Comparison of ENCODE assay signal across 9 cellular contexts in the genomic region with DNA sequence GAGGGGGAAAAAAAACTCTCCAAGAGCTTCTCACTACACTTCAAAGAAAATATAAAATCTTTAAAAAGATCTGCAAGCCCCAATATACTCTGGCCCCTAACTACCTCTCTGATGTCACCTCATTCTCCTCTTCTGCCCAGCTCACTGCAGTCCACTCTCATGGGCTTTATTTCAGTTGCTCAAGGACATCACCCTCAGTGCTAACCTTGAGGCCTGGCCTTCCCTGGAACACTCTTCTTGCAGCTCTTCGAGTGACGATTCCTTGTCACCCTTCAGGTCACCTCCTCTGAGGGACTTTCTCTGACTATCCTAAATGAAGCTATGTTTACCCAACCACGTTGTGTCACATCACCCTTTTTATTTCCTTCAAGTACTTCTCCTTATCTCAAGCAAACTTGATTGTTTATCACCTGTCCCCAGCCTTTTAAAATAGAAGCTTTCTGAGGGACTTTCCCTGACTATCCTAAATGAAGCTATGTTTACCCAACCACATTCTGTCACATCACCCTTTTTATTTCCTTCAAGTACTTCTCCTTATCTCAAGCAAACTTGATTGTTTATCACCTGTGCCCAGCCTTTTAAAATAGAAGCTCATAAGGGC. TPM values are rescaled to one million over a fixed set of nuclear protein-coding genes. Genes with fewer than 3 reads are reported as not detected.
A peak's percentile ranks its signal among the peaks of the same experiment; 100 is the strongest.
DNase-seq lines count a peak whose midpoint lies in the region; ATAC-seq lines count a peak whose summit lies in the region.
"Had no signal": no experiment of that assay in that cellular context is flagged by ENCODE, and none has a peak within 500 bp of the region (broad histone marks: within the 10 kb centered on the region; RNA-seq: fewer than 3 reads in every experiment).

No MANE protein-coding gene starts in this region.

- intact Hi-C loops in left colon (cut with DNase I, micrococcal nuclease) = loop anchor here (2.0 to 10.0 kb wide), 3 partner anchors 238 to 257 kb away; no protein-coding TSS in a partner anchor

- ATAC-seq in GM18907 (IDR thresholded peaks at IDR 0.05; ENCODE audit: unreplicated experiment) (peak; percentile 50), GM21723 (IDR thresholded peaks at IDR 0.05; ENCODE audit: unreplicated experiment) (peak; percentile 59), HG03378 (IDR thresholded peaks at IDR 0.05; ENCODE audit: unreplicated experiment) (peak; percentile 56), left colon (peak; percentile 60)

- DNase-seq in left colon (no peak), KG1 (lab: John Stamatoyannopoulos, UW) (no peak), NCI-H2081 (lab: John Stamatoyannopoulos, UW) (no peak)
- no peak for DNase-seq in effector CD8-positive, alpha-beta T cell (lab: John Stamatoyannopoulos, UW)
- DNase-seq: activated T-cell treated with anti-CD3 and anti-CD28 coated beads, Interleukin-2, amount 50 U/mL, for 48 hours; NCI-H187 treated with DMSO at 0.1 percent for 48 hours had no signal

RNA-seq across cellular contexts. Expression of a gene that starts 10.4 kb away (rescaled TPM):
- total RNA-seq in left colon = 10 to 100 TPM in 1 of 2 donors, 1 to 10 TPM in 1; 7.1 to 10.0 TPM
